ENCODE assay signal across 1 cellular context in the genomic region with DNA sequence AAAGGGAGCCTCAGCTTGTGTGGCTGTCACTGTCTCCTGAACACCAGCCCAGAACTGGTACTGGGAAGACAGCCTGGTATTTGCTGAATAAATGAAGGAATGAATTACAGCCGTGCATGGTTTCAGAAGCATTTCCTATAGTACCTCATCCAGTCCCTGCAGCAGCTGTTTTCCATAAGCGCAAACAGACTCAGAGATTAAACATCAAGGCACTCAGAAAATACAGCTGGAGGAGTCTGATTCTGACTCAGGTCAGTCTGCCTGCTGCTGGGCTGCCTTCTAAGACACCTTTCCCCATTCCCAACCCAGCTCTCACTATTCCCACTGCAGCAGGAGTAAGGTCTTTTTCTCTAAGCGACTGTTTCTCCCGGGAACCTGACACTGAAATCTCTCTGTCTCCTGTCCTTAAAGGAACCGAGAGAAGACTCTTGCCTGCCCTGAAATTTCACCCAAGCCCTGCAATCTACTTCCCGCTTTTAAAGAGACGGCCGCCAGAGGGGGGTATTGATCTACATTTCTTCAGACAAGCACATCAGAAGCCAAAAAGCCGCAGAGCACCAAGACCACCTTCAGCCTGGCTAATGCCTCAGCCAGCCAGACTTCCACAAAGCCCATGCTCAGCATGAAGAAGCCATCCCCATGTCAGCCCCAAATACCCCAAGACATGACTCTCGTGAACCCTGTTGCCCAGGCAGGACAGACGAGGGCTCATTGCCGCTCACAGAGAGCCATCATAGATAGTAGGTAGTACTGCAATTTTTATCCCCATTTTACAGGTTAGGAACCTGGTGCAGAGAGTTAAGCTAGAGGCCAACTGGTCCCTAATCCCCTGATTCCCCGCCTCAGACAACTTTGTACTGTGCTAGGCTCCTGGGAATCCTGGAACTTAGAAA.
TF ChIP-seq lines count a peak whose summit lies in the region.

No MANE protein-coding gene starts in this region.

TF ChIP-seq in GM12891, 5 proteins besides CTCF, POLR2A, EP300 and RAD21 (continued from another document):
- no peak for TF ChIP-seq TAF1 (IDR thresholded peaks at IDR 0.05; ENCODE audit: low read depth, low read length)
TF ChIP-seq in GM12891: peak in this region for 0.
